Comparison of ENCODE assay signal across 17 cellular contexts in genomic region chr1:61680500-61680899, GRCh38. TPM values are rescaled to one million over a fixed set of nuclear protein-coding genes. Genes with fewer than 3 reads are reported as not detected.
DNase-seq lines count a peak whose midpoint lies in the region; ATAC-seq and TF ChIP-seq lines count a peak whose summit lies in the region.
"Had no signal": no experiment of that assay in that cellular context is flagged by ENCODE, and none has a peak within 500 bp of the region (broad histone marks: within the 10 kb centered on the region; RNA-seq: fewer than 3 reads in every experiment).

No MANE protein-coding gene starts in this region.

- peaks cover 2 to 3% of the 10 kb centered on the region in 2 experiments for H3K36me3 ChIP-seq in trophoblast cell (ENCODE audit: control insufficient read depth in 1 of 2, insufficient read depth in 2 of 2, low read length in 2 of 2)
- H3K36me3 ChIP-seq in CD8-positive, alpha-beta memory T cell (ENCODE audit: insufficient read depth, low read length) = peaks cover 8% of the 10 kb centered on the region

- no peak overlapping the region for H2BK5ac ChIP-seq in trophoblast cell (ENCODE audit: low read depth, low read length, poor library complexity)

- no peaks in the 10 kb centered on the region for H3K79me2 ChIP-seq in trophoblast cell (ENCODE audit: control insufficient read depth, insufficient read depth, low read length, poor library complexity)

- H3K4me1 Mint-ChIP-seq in activated naive CD4-positive, alpha-beta T cell treated with anti-CD3 and anti-CD28 coated beads for 36 hours (ENCODE audit: low read depth) = peaks cover 3% of the 10 kb centered on the region
- H3K4me1 Mint-ChIP-seq in WTC11 = 0 out of 2 replicates have a peak, but pooled peaks cover 4% of the 10 kb centered on the region
- no peaks in the 10 kb centered on the region for H3K4me1 Mint-ChIP-seq in CD8-positive, alpha-beta memory T cell
- H3K4me1 Mint-ChIP-seq in natural killer cell treated with Interleukin-12 subunit alpha and Interleukin-12 subunit beta and Interleukin-15 and Interleukin-18, amount 100 ng/mL, for 72 hours (ENCODE audit: low read depth in 2 of 2) = no peaks in the 10 kb centered on the region

- no peak overlapping the region for H3K14ac ChIP-seq in trophoblast cell (ENCODE audit: low read length)

- no peaks in the 10 kb centered on the region for H3K79me1 ChIP-seq in trophoblast cell (ENCODE audit: low read length)

- peaks cover 17% of the 10 kb centered on the region for H3K36me3 Mint-ChIP-seq in activated naive CD4-positive, alpha-beta T cell treated with anti-CD3 and anti-CD28 coated beads for 36 hours (ENCODE audit: low read depth)
- no peaks in the 10 kb centered on the region for H3K36me3 Mint-ChIP-seq in activated naive CD4-positive, alpha-beta T cell treated with anti-CD3 and anti-CD28 coated beads, Interleukin-2, amount 50 U/mL, for 72 hours
- H3K36me3 Mint-ChIP-seq in WTC11 = peaks cover 7% of the 10 kb centered on the region
- H3K36me3 Mint-ChIP-seq in CD8-positive, alpha-beta memory T cell = peaks cover 5 to 60% (median 20%) of the 10 kb centered on the region in 3 donors
- H3K36me3 Mint-ChIP-seq in natural killer cell treated with Interleukin-12 subunit alpha and Interleukin-12 subunit beta and Interleukin-15 and Interleukin-18, amount 100 ng/mL, for 72 hours = peaks cover 12% of the 10 kb centered on the region

- H3K4ac ChIP-seq in trophoblast cell (ENCODE audit: low read depth, low read length) = no peak overlapping the region

- H3K4me3 Mint-ChIP-seq in activated naive CD4-positive, alpha-beta T cell treated with anti-CD3 and anti-CD28 coated beads for 36 hours = no peak overlapping the region
- no peak overlapping the region for H3K4me3 Mint-ChIP-seq in WTC11
- no peak overlapping the region for H3K4me3 Mint-ChIP-seq in CD8-positive, alpha-beta memory T cell
- no peak overlapping the region for H3K4me3 Mint-ChIP-seq in natural killer cell treated with Interleukin-12 subunit alpha and Interleukin-12 subunit beta and Interleukin-15 and Interleukin-18, amount 100 ng/mL, for 72 hours

- POLR2A ChIA-PET in WTC11 (lab: Charles Lee) = interaction anchor here (0.6 kb wide), 1 partner anchor 167 kb away, joined by 3 read pairs; no protein-coding TSS in a partner anchor
- POLR2A ChIA-PET in CD8-positive, alpha-beta memory T cell (lab: Charles Lee) = no interaction called here

- CTCF ChIA-PET in activated naive CD4-positive, alpha-beta T cell treated with anti-CD3 and anti-CD28 coated beads for 36 hours (lab: Charles Lee) = no interaction called here
- CTCF ChIA-PET in WTC11 (lab: Charles Lee) = interaction anchor here (0.6 to 1.2 kb wide), 2 partner anchors 92 to 171 kb away, joined by 3 read pairs; no protein-coding TSS in a partner anchor
- CTCF ChIA-PET in CD8-positive, alpha-beta memory T cell (lab: Charles Lee) = no interaction called here

- H4K91ac ChIP-seq in trophoblast cell (ENCODE audit: low read depth, low read length) = no peak overlapping the region

- no peak overlapping the region for H2AFZ ChIP-seq in trophoblast cell (ENCODE audit: insufficient read depth, low read length, poor library complexity)

- ATAC-seq in activated naive CD4-positive, alpha-beta T cell treated with anti-CD3 and anti-CD28 coated beads, Interleukin-2, amount 50 U/mL, for 72 hours = no peak
- ATAC-seq in WTC11 = no peak
- no peak for ATAC-seq in GM21381 (IDR thresholded peaks at IDR 0.05; ENCODE audit: unreplicated experiment)
- ATAC-seq in natural killer cell treated with Interleukin-12 subunit alpha and Interleukin-12 subunit beta and Interleukin-15 and Interleukin-18, amount 100 ng/mL, for 72 hours = no peak

- intact Hi-C loops in activated naive CD4-positive, alpha-beta T cell treated with anti-CD3 and anti-CD28 coated beads for 36 hours (cut with micrococcal nuclease) = no loop called here

- no peak overlapping the region for H2BK12ac ChIP-seq in trophoblast cell (ENCODE audit: low read length)

- no peaks in the 10 kb centered on the region for H3K9me3 Mint-ChIP-seq in activated naive CD4-positive, alpha-beta T cell treated with anti-CD3 and anti-CD28 coated beads for 36 hours
- no peaks in the 10 kb centered on the region for H3K9me3 Mint-ChIP-seq in activated naive CD4-positive, alpha-beta T cell treated with anti-CD3 and anti-CD28 coated beads, Interleukin-2, amount 50 U/mL, for 72 hours
- no peaks in the 10 kb centered on the region for H3K9me3 Mint-ChIP-seq in WTC11
- no peaks in the 10 kb centered on the region for H3K9me3 Mint-ChIP-seq in CD8-positive, alpha-beta memory T cell
- no peaks in the 10 kb centered on the region for H3K9me3 Mint-ChIP-seq in natural killer cell treated with Interleukin-12 subunit alpha and Interleukin-12 subunit beta and Interleukin-15 and Interleukin-18, amount 100 ng/mL, for 72 hours

- no peak overlapping the region for H3K27ac ChIP-seq in trophoblast cell (ENCODE audit: low read depth, low read length)
- no peak overlapping the region for H3K27ac ChIP-seq in CD8-positive, alpha-beta memory T cell (ENCODE audit: low read depth, low read length)
- H3K27ac ChIP-seq: BLaER1, KMS-11 had no signal

- H3K4me2 ChIP-seq in trophoblast cell (ENCODE audit: low read length) = no peak overlapping the region
- H3K4me2 ChIP-seq: BLaER1, KMS-11 had no signal

- H3K27me3 ChIP-seq in trophoblast cell (ENCODE audit: insufficient read depth, low read length) = no peaks in the 10 kb centered on the region
- H3K27me3 ChIP-seq in CD8-positive, alpha-beta memory T cell (ENCODE audit: insufficient read depth, low read length, poor library complexity, severe bottlenecking) = no peaks in the 10 kb centered on the region
- H3K27me3 ChIP-seq: BLaER1, MG63 had no signal

- no peak overlapping the region for H3K18ac ChIP-seq in trophoblast cell (ENCODE audit: low read length)

- no peak overlapping the region for H4K8ac ChIP-seq in trophoblast cell (ENCODE audit: low read depth, low read length)

- no peaks in the 10 kb centered on the region for H3K4me1 ChIP-seq in trophoblast cell (ENCODE audit: control insufficient read depth in 1 of 2, insufficient read depth in 2 of 2, low read length in 2 of 2)
- H3K4me1 ChIP-seq in CD8-positive, alpha-beta memory T cell (ENCODE audit: insufficient read depth, low read length) = no peaks in the 10 kb centered on the region
- H3K4me1 ChIP-seq: BLaER1 had no signal

- TF ChIP-seq CTCF in WTC11 (IDR thresholded peaks at IDR 0.05) = no peak
- no peak for TF ChIP-seq CTCF in fibroblast of mammary gland (conservative IDR thresholded peaks at IDR 0.05; ENCODE audit: control insufficient read depth, insufficient read depth, low read depth, low read length)

- no peak overlapping the region for H2BK120ac ChIP-seq in trophoblast cell (ENCODE audit: insufficient read depth, low read length, poor library complexity)

- H4K12ac ChIP-seq in trophoblast cell (ENCODE audit: low read depth, low read length) = no peak overlapping the region

- H3K9me3 ChIP-seq in trophoblast cell (ENCODE audit: insufficient read depth, low read depth, low read length) = no peaks in the 10 kb centered on the region
- H3K9me3 ChIP-seq in CD8-positive, alpha-beta memory T cell (ENCODE audit: low read length) = no peaks in the 10 kb centered on the region
- H3K9me3 ChIP-seq: BLaER1, MG63 had no signal

- no peaks in the 10 kb centered on the region for H3K27me3 Mint-ChIP-seq in activated naive CD4-positive, alpha-beta T cell treated with anti-CD3 and anti-CD28 coated beads for 36 hours (ENCODE audit: low read depth)
- H3K27me3 Mint-ChIP-seq in WTC11 (ENCODE audit: low read depth) = no peaks in the 10 kb centered on the region
- no peaks in the 10 kb centered on the region for H3K27me3 Mint-ChIP-seq in CD8-positive, alpha-beta memory T cell
- H3K27me3 Mint-ChIP-seq in natural killer cell treated with Interleukin-12 subunit alpha and Interleukin-12 subunit beta and Interleukin-15 and Interleukin-18, amount 100 ng/mL, for 72 hours = no peaks in the 10 kb centered on the region

- no peak overlapping the region for H3K23ac ChIP-seq in trophoblast cell (ENCODE audit: low read length)

- peak; percentile 6 for DNase-seq in activated naive CD4-positive, alpha-beta T cell treated with anti-CD3 and anti-CD28 coated beads for 36 hours
- no peak for DNase-seq in activated naive CD4-positive, alpha-beta T cell treated with anti-CD3 and anti-CD28 coated beads, Interleukin-2, amount 50 U/mL, for 72 hours (ENCODE audit: low spot score in 2 of 2)
- no peak for DNase-seq in WTC11 (ENCODE audit: low spot score)
- peak; percentile 2 for DNase-seq in fibroblast of mammary gland (ENCODE audit: low read depth)
- DNase-seq in trophoblast cell = no peak
- no peak for DNase-seq in CD8-positive, alpha-beta memory T cell
- DNase-seq in natural killer cell treated with Interleukin-12 subunit alpha and Interleukin-12 subunit beta and Interleukin-15 and Interleukin-18, amount 100 ng/mL, for 72 hours (ENCODE audit: low spot score) = no peak
- DNase-seq: DMS 273 treated with DMSO at 0.1 percent for 48 hours, H7, MG63, NCI-H1092, NCI-H146, NCI-H2081, NCI-H2227 treated with DMSO at 0.1 percent for 48 hours had no signal

- WGBS in trophoblast cell (ENCODE audit: extremely low coverage, insufficient coverage, insufficient read length) = no CpG with 5 or more reads among the region's 2 CpGs

- peak overlapping the region; percentile 36 for H3K9ac ChIP-seq in trophoblast cell (ENCODE audit: low read length)
- H3K9ac ChIP-seq: BLaER1, KMS-11 had no signal

- H3K27ac Mint-ChIP-seq in activated naive CD4-positive, alpha-beta T cell treated with anti-CD3 and anti-CD28 coated beads for 36 hours = no peak overlapping the region
- H3K27ac Mint-ChIP-seq in activated naive CD4-positive, alpha-beta T cell treated with anti-CD3 and anti-CD28 coated beads, Interleukin-2, amount 50 U/mL, for 72 hours = peak overlapping the region in 1 of 2 donors; percentile 14
- peak overlapping the region; percentile 21; the same call in 1 of the 2 replicates for H3K27ac Mint-ChIP-seq in WTC11
- peak overlapping the region in 4 of 8 donors; percentile 14 to 47 (median 28) for H3K27ac Mint-ChIP-seq in CD8-positive, alpha-beta memory T cell
- no peak overlapping the region for H3K27ac Mint-ChIP-seq in natural killer cell treated with Interleukin-12 subunit alpha and Interleukin-12 subunit beta and Interleukin-15 and Interleukin-18, amount 100 ng/mL, for 72 hours

- no peak overlapping the region for H2AK5ac ChIP-seq in trophoblast cell (ENCODE audit: low read length)

- H3K4me3 ChIP-seq in fibroblast of mammary gland (ENCODE audit: control insufficient read depth, low read depth, low read length) = no peak overlapping the region
- no peak overlapping the region for H3K4me3 ChIP-seq in trophoblast cell (ENCODE audit: low read depth, low read length)
- H3K4me3 ChIP-seq in CD8-positive, alpha-beta memory T cell (ENCODE audit: low read length) = no peak overlapping the region
- H3K4me3 ChIP-seq: BLaER1, MG63 had no signal

RNA-seq across cellular contexts. Expression of gene TM2D1, which starts 44.4 kb away (rescaled TPM):
- 10 to 100 TPM; 28.2 to 30.9 TPM for total RNA-seq in activated naive CD4-positive, alpha-beta T cell treated with anti-CD3 and anti-CD28 coated beads for 36 hours
- total RNA-seq in activated naive CD4-positive, alpha-beta T cell treated with anti-CD3 and anti-CD28 coated beads, Interleukin-2, amount 50 U/mL, for 72 hours = 10 to 100 TPM; 33.9 to 39.2 TPM
- 21.6 to 24.3 TPM (median 23.8 TPM) in 3 replicates for total RNA-seq in WTC11 (2021)
- polyA plus RNA-seq in trophoblast cell (2013) = 26.4 and 26.9 TPM in 2 replicates
- 10 to 100 TPM; 30.1 to 32.5 TPM for total RNA-seq in CD8-positive, alpha-beta memory T cell
- 37.1 TPM for polyA plus RNA-seq in CD8-positive, alpha-beta memory T cell
- total RNA-seq in natural killer cell treated with Interleukin-12 subunit alpha and Interleukin-12 subunit beta and Interleukin-15 and Interleukin-18, amount 100 ng/mL, for 72 hours = 10 to 100 TPM; 32.7 to 33.1 TPM

Comparison
In these comparisons a context has a peak if more than half of its experiments do, and no peak if none do; other contexts are left out.
1. DNase-seq: peak in activated naive CD4-positive, alpha-beta T cell treated with anti-CD3 and anti-CD28 coated beads for 36 hours (single experiment) and fibroblast of mammary gland (single experiment); none in activated naive CD4-positive, alpha-beta T cell treated with anti-CD3 and anti-CD28 coated beads, Interleukin-2, amount 50 U/mL, for 72 hours (0 of 2), WTC11 (single experiment), trophoblast cell (0 of 2), CD8-positive, alpha-beta memory T cell (0 of 5) and natural killer cell treated with Interleukin-12 subunit alpha and Interleukin-12 subunit beta and Interleukin-15 and Interleukin-18, amount 100 ng/mL, for 72 hours (single experiment).